8 cellular contexts compared by ENCODE assay signal in the genomic region with DNA sequence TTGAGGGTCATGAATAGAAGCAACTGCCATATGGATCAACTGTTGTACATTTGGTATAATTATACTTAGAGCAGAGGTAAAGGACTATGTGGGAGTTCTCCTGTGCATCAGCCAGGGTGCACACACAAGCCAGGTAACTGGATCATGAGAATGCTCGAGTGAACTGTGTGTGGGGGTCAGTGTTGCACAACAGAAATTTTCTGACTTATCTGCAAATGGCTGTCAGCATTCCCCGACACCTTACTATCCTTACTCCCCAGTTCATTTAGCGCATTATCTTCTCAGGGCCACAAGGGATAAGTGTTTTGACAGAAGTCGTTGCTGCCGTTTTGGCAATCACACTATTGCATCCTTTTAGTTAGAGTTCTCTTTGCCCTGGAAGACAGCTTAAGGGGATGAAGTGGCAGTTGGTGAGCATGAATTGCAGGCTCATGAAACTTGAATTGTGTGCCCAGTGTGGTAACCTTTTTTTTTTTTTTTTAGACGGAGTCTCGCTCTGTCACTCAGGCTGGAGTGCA. TPM values are rescaled to one million over a fixed set of nuclear protein-coding genes. Genes with fewer than 3 reads are reported as not detected.
DNase-seq lines count a peak whose midpoint lies in the region; ATAC-seq and TF ChIP-seq lines count a peak whose summit lies in the region.

No MANE protein-coding gene starts in this region.

- peak overlapping the region; percentile 71 for H3K4me3 ChIP-seq in AG04450 (ENCODE audit: low read depth, low read length)
- peak overlapping the region; percentile 94 for H3K4me3 ChIP-seq in HUES6 (ENCODE audit: low read depth, low read length)
- H3K4me3 ChIP-seq in adipocyte (ENCODE audit: low read length) = peak overlapping the region; percentile 96
- peak overlapping the region; percentile 86 to 99 (median 92) for H3K4me3 ChIP-seq in right lobe of liver

- TF ChIP-seq POLR2A in right lobe of liver (IDR thresholded peaks at IDR 0.05) = no peak

- H3K4me1 ChIP-seq in HUES6 (ENCODE audit: control insufficient read depth, insufficient read depth, low read length) (peaks cover 8% of the 10 kb centered on the region; the same call in 1 of the 2 replicates), adipocyte (ENCODE audit: control insufficient read depth, insufficient read depth, low read length) (peaks cover 24% of the 10 kb centered on the region), right lobe of liver (peaks cover 0 to 32% (median 0%) of the 10 kb centered on the region in 4 donors)

- no peak for TF ChIP-seq CTCF in AG04450 (IDR thresholded peaks at IDR 0.05; ENCODE audit: low read depth, low read length)
- no peak for TF ChIP-seq CTCF in right lobe of liver (IDR thresholded peaks at IDR 0.05)
- no peak for TF ChIP-seq CTCF in GM20000 (IDR thresholded peaks at IDR 0.05; ENCODE audit: extremely low read depth, missing control alignments)

- POLR2A ChIA-PET in AG04450 (lab: Yijun Ruan, JAX) = interaction anchor here (0.7 to 1.9 kb wide), 2 partner anchors 31 to 140 kb away, joined by 3 to 7 read pairs; no protein-coding TSS in a partner anchor

- peak in 3 of 4 donors; percentile 13 to 22 (median 15) for ATAC-seq in right lobe of liver
- ATAC-seq in GM21723 (IDR thresholded peaks at IDR 0.05; ENCODE audit: unreplicated experiment) = no peak

- H3K9ac ChIP-seq in HUES6 (ENCODE audit: low read length) (no peak overlapping the region), adipocyte (ENCODE audit: low read length) (peak overlapping the region; percentile 99)

- in situ Hi-C loops in G401 (cut with HindIII; ENCODE audit: low sequenced_read_pairs) = no loop called here

- H3K27ac ChIP-seq in AG04450 (ENCODE audit: low read depth, low read length) (no peak overlapping the region), HUES6 (ENCODE audit: low read depth, low read length) (no peak overlapping the region), right lobe of liver (peak overlapping the region in 2 of 3 donors; percentile 92 to 93)

- DNase-seq in AG04450 (ENCODE audit: low read depth, low spot score) (no peak), adipocyte (ENCODE audit: low read depth) (peak; percentile 25), right lobe of liver (peak in 2 of 3 donors; percentile 60 to 70), GF-D8 (lab: John Stamatoyannopoulos, UW) (no peak), GM20000 (ENCODE audit: low spot score) (no peak), G401 (ENCODE audit: low spot score) (no peak)

- H3K36me3 ChIP-seq in HUES6 (ENCODE audit: control insufficient read depth, insufficient read depth, low read length) (peaks cover 34% of the 10 kb centered on the region), adipocyte (ENCODE audit: control insufficient read depth, insufficient read depth, low read length, severe bottlenecking) (peaks cover 28% of the 10 kb centered on the region), right lobe of liver (peaks cover 0 to 10% (median 2%) of the 10 kb centered on the region in 4 donors)

- H3K9me3 ChIP-seq in AG04450 (ENCODE audit: control insufficient read depth, insufficient read depth, low read length) (no peaks in the 10 kb centered on the region; the same call in 1 of the 2 replicates), HUES6 (ENCODE audit: control insufficient read depth, insufficient read depth, low read depth, low read length) (no peaks in the 10 kb centered on the region), adipocyte (ENCODE audit: control insufficient read depth, low read length) (no peaks in the 10 kb centered on the region), right lobe of liver (no peaks in the 10 kb centered on the region)

- CTCF ChIA-PET in AG04450 (lab: Charles Lee) = interaction anchor here (1.0 kb wide), 1 partner anchor 63 kb away, joined by 5 read pairs; no protein-coding TSS in a partner anchor

- WGBS in right lobe of liver (ENCODE audit: insufficient coverage, low coverage, low lambda C conversion rate, missing lambda C conversion rate) = 16% methylated on average over 7 of the region's 7 CpGs

- H3K27me3 ChIP-seq in AG04450 (ENCODE audit: control insufficient read depth, insufficient read depth, low read length) (no peaks in the 10 kb centered on the region), HUES6 (ENCODE audit: control insufficient read depth, insufficient read depth, low read length) (no peaks in the 10 kb centered on the region), adipocyte (replicated peaks; ENCODE audit: control insufficient read depth, insufficient read depth, low read length) (no peaks in the 10 kb centered on the region), right lobe of liver (no peaks in the 10 kb centered on the region)

- intact Hi-C loops in right lobe of liver (cut with DNase I) = no loop called here

RNA-seq across cellular contexts. Expression of a gene that starts 1.7 kb away (rescaled TPM):
- 817 and 925 TPM in 2 replicates for polyA plus RNA-seq in AG04450 (2011; rRNA removed)
- 1,360 and 1,444 TPM in 2 replicates for polyA minus RNA-seq in AG04450 (2011; rRNA and poly(A)+ RNA removed)
- 100 to 1,000 TPM; 363 to 606 (median 456) TPM for total RNA-seq in right lobe of liver
- total RNA-seq in G401 (2014; rRNA removed; shearing (Covaris generic)) = 281 and 477 TPM in 2 replicates

RNA-seq across cellular contexts. Expression of a gene that starts 19.6 kb away (rescaled TPM):
- not detected in 2 replicates for polyA plus RNA-seq in AG04450 (2011; rRNA removed)
- polyA minus RNA-seq in AG04450 (2011; rRNA and poly(A)+ RNA removed) = not detected in 2 replicates
- not detected for total RNA-seq in right lobe of liver
- not detected in 2 replicates for total RNA-seq in G401 (2014; rRNA removed; shearing (Covaris generic))

RNA-seq across cellular contexts. Expression of a gene that starts 32.2 kb away (rescaled TPM):
- 4.9 and 8.8 TPM in 2 replicates for polyA plus RNA-seq in AG04450 (2011; rRNA removed)
- polyA minus RNA-seq in AG04450 (2011; rRNA and poly(A)+ RNA removed) = 10.0 and 13.4 TPM in 2 replicates
- total RNA-seq in right lobe of liver = 1 to 10 TPM; 6.2 to 8.8 (median 8.0) TPM
- total RNA-seq in G401 (2014; rRNA removed; shearing (Covaris generic)) = 12.5 and 14.2 TPM in 2 replicates

Comparison
In these comparisons a context has a peak if more than half of its experiments do, and no peak if none do; other contexts are left out.
1. DNase-seq: peak in adipocyte (single experiment) and right lobe of liver (2 of 3); none in AG04450 (single experiment), GF-D8 (single experiment), GM20000 (single experiment) and G401 (single experiment).
2. H3K27ac ChIP-seq: peak in right lobe of liver (2 of 3); none in AG04450 (single experiment) and HUES6 (single experiment).
3. Peak in every context shown above with its lines, with median percentiles within 50 percentile points of each other: H3K4me3 ChIP-seq.